10 cellular contexts compared by ENCODE assay signal in the genomic region with DNA sequence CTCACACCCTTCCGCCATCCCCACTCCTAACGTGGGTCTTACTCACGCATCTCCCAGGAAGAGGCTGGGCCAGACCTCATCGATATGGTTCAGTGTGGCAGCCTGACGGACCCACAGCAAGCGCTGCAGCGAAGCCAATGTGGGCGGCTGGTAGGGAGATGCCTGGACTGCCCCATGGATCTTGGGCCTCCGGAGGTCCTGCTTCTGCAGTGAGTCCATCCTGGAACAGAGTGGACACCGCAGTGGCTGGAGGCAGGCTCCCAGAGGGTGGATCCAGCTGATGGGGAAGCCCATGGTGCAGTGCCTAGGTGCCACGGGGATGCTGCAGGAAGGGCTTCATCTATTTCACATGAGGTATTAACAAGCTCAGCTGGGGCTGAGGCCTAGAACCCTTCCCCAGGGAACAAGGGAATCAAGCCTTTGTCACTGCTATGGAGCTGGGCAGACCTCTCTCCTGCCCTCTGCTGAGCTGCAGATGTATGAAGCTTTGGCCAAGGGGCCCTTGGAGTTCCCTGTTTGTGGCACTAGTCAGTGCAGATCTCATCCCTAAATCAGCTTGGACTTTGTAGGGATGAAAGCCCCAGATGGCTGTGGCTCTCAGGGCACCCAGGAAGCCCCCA. TPM values are rescaled to one million over a fixed set of nuclear protein-coding genes. Genes with fewer than 3 reads are reported as not detected.
A peak's percentile ranks its signal among the peaks of the same experiment; 100 is the strongest.
DNase-seq lines count a peak whose midpoint lies in the region; ATAC-seq and TF ChIP-seq lines count a peak whose summit lies in the region.
"Had no signal": no experiment of that assay in that cellular context is flagged by ENCODE, and none has a peak within 500 bp of the region (broad histone marks: within the 10 kb centered on the region; RNA-seq: fewer than 3 reads in every experiment).

No MANE protein-coding gene starts in this region.

- H3K36me3 ChIP-seq in spleen, result peaks cover 0 to 22% (median 0%) of the 10 kb centered on the region in 6 donors
- H3K36me3 ChIP-seq: HAP-1 had no signal

- no peak overlapping the region for H3K4me3 ChIP-seq in spleen
- H3K4me3 ChIP-seq: HAP-1 had no signal

- WGBS in spleen, 5 donors, result 91 to 95% (median 93%) methylated on average over 7 to 11 of the region's 11 CpGs

- intact Hi-C loops in spleen (cut with DNase I; ENCODE audit: low total_unique reads), result no loop called here

- H3K4me1 ChIP-seq in foreskin keratinocyte (no peaks in the 10 kb centered on the region), spleen (peaks cover 0 to 14% (median 10%) of the 10 kb centered on the region in 6 donors)
- H3K4me1 ChIP-seq: HAP-1 had no signal

- no peak for ATAC-seq in foreskin keratinocyte
- ATAC-seq: naive thymus-derived CD8-positive, alpha-beta T cell had no signal

- H3K27ac ChIP-seq in foreskin keratinocyte (no peak overlapping the region), spleen (no peak overlapping the region)

- peak; percentile 45 for DNase-seq in AG08396 (ENCODE audit: low spot score)
- DNase-seq in SK-N-DZ (ENCODE audit: low spot score), result peak; percentile 47
- no peak for DNase-seq in foreskin keratinocyte
- DNase-seq in stimulated activated CD4-positive, alpha-beta T cell treated with anti-CD3 and anti-CD28 coated beads, Interleukin-2, amount 100 ng/mL, for 24 hours, result no peak
- no peak for DNase-seq in cerebellar nuclear complex (lab: John Stamatoyannopoulos, UW)
- DNase-seq in spleen, result no peak
- no peak for DNase-seq in H4 (ENCODE audit: low spot score)
- DNase-seq: naive thymus-derived CD8-positive, alpha-beta T cell had no signal

- no peak for TF ChIP-seq POLR2A in spleen (IDR thresholded peaks at IDR 0.05)

- no peaks in the 10 kb centered on the region for H3K9me3 ChIP-seq in spleen
- H3K9me3 ChIP-seq: HAP-1 had no signal

- H3K27me3 ChIP-seq in foreskin keratinocyte (no peaks in the 10 kb centered on the region), spleen (replicated peaks in 1 of 7) (no peaks in the 10 kb centered on the region)

- TF ChIP-seq CTCF in GM12874 (IDR thresholded peaks at IDR 0.05; ENCODE audit: insufficient read depth, low read depth, low read length) (peak; percentile 26), foreskin keratinocyte (conservative IDR thresholded peaks at IDR 0.05) (peak; percentile 32), spleen (IDR thresholded peaks at IDR 0.05 in 8 of 11, conservative IDR thresholded peaks at IDR 0.05 in 3 of 11) (no peak)

RNA-seq across cellular contexts. Expression of a gene that starts 13.7 kb away (rescaled TPM):
- 12.0 and 16.1 TPM in 2 replicates for polyA plus RNA-seq in SK-N-DZ (2014; cell fraction: cytosol; rRNA removed)
- 5.7 and 9.6 TPM in 2 replicates for polyA plus RNA-seq in SK-N-DZ (2014; cell fraction: nucleus; rRNA removed)
- total RNA-seq in foreskin keratinocyte (16.8 and 17.0 TPM in 2 replicates), spleen (10 to 100 TPM; 24.3 to 35.1 (median 28.3) TPM)
- polyA plus RNA-seq in foreskin keratinocyte (3.8 and 4.2 TPM in 2 replicates), spleen (1 to 10 TPM; 4.1 to 5.2 (median 4.1) TPM)
- total RNA-seq in H4 (2014; rRNA removed; shearing (Covaris generic)), result 10.9 and 11.2 TPM in 2 replicates

Comparison
In these comparisons a context has a peak if more than half of its experiments do, and no peak if none do; other contexts are left out.
1. DNase-seq: peak in AG08396 (single experiment) and SK-N-DZ (single experiment); none in foreskin keratinocyte (0 of 2), stimulated activated CD4-positive, alpha-beta T cell treated with anti-CD3 and anti-CD28 coated beads, Interleukin-2, amount 100 ng/mL, for 24 hours (0 of 2), cerebellar nuclear complex (0 of 2), spleen (single experiment) and H4 (single experiment).
2. CTCF ChIP-seq: peak in GM12874 (single experiment) and foreskin keratinocyte (single experiment); none in spleen (0 of 11).